19 cellular contexts compared by ENCODE assay signal in genomic region chr22:33850227-33850626, GRCh38.
"Had no signal": no experiment of that assay in that cellular context is flagged by ENCODE, and none has a peak within 500 bp of the region (broad histone marks: within the 10 kb centered on the region; RNA-seq: fewer than 3 reads in every experiment).

No MANE protein-coding gene starts in this region.

- H3K27me3 ChIP-seq: breast epithelium, dorsolateral prefrontal cortex, heart left ventricle, right atrium auricular region, upper lobe of right lung had no signal

- H3K27ac ChIP-seq: dorsolateral prefrontal cortex, psoas muscle, right atrium auricular region, upper lobe of right lung had no signal

- H3K36me3 ChIP-seq: breast epithelium, heart left ventricle, right atrium auricular region, upper lobe of right lung had no signal

- H3K4me3 ChIP-seq: breast epithelium, dorsolateral prefrontal cortex, heart left ventricle, psoas muscle, right atrium auricular region, upper lobe of right lung had no signal

- H3K4me1 ChIP-seq: breast epithelium had no signal

- ATAC-seq: activated CD4-positive, alpha-beta T cell treated with anti-CD3 and anti-CD28 coated beads for 36 hours; activated T-cell treated with anti-CD3 and anti-CD28 coated beads, Interleukin-2, amount 50 U/mL, for 4 hours; heart left ventricle; left lobe of liver; naive thymus-derived CD4-positive, alpha-beta T cell; psoas muscle; stimulated activated naive CD8-positive, alpha-beta T cell treated with anti-CD3 and anti-CD28 coated beads, Interleukin-15, Interleukin-2, amounts not matched to agents 100 U/mL and 50 U/mL, for 24 hours; upper lobe of right lung had no signal

- DNase-seq: activated B cell treated with CpG ODN at 0.5 μM for 24 hours; activated CD4-positive, alpha-beta T cell treated with anti-CD3 and anti-CD28 coated beads for 36 hours; activated CD4-positive, alpha-beta T cell treated with anti-CD3 and anti-CD28 coated beads, Interleukin-2, amount 50 U/mL, for 4 hours; activated CD8-positive, alpha-beta memory T cell treated with anti-CD3 and anti-CD28 coated beads for 24 hours; activated CD8-positive, alpha-beta memory T cell treated with anti-CD3 and anti-CD28 coated beads, Interleukin-2, amount 50 U/mL, for 48 hours; activated naive CD4-positive, alpha-beta T cell; activated naive CD8-positive, alpha-beta T cell treated with anti-CD3 and anti-CD28 coated beads for 36 hours; activated T-cell treated with anti-CD3 and anti-CD28 coated beads, Interleukin-2, amount 50 U/mL, for 4 hours; dorsolateral prefrontal cortex; heart left ventricle; naive thymus-derived CD4-positive, alpha-beta T cell; psoas muscle; stimulated activated CD4-positive, alpha-beta T cell treated with anti-CD3 and anti-CD28 coated beads, Interleukin-4, amount 100 ng/mL, for 24 hours; stimulated activated naive CD8-positive, alpha-beta T cell treated with anti-CD3 and anti-CD28 coated beads, Interleukin-15, Interleukin-2, amounts not matched to agents 100 U/mL and 50 U/mL, for 24 hours; T-helper 1 cell; upper lobe of right lung had no signal

- H3K9me3 ChIP-seq: breast epithelium, psoas muscle, right atrium auricular region, upper lobe of right lung had no signal
